In the genomic region with DNA sequence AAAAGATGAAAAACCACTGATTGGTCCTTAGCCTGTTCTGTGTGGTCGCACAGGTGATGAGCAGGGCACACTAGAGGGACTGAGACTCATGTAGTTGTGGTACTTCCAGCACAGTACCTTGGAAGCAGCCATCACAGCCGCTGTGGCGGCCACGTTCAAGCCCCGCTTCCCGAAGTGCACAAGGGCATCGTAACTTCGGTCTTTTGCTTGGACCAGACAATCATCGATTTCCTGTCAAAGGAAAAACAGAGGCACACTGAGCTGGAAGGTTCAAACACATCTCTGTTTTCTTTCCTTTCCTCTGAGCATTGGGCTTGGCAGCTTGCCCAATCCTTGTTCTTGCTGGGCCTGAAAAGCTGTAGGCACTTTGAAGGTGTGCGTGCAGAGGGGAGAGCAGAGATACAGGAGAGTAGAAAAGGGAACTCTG, we compare ENCODE assay signal across 23 cellular contexts. TPM values are rescaled to one million over a fixed set of nuclear protein-coding genes. Genes with fewer than 3 reads are reported as not detected.
DNase-seq lines count a peak whose midpoint lies in the region; ATAC-seq and TF ChIP-seq lines count a peak whose summit lies in the region.
"Had no signal": no experiment of that assay in that cellular context is flagged by ENCODE, and none has a peak within 500 bp of the region (broad histone marks: within the 10 kb centered on the region; RNA-seq: fewer than 3 reads in every experiment).

No MANE protein-coding gene starts in this region.

- no peak for TF ChIP-seq RAD21 in liver (IDR thresholded peaks at IDR 0.05)

- no peaks in the 10 kb centered on the region for H3K36me3 ChIP-seq in liver (ENCODE audit: control insufficient read depth in 4 of 4, insufficient read depth in 3 of 4, low read depth in 1 of 4, low read length in 3 of 4)
- peaks cover 6% of the 10 kb centered on the region; the same call in 1 of the 2 replicates for H3K36me3 ChIP-seq in WERI-Rb-1
- H3K36me3 ChIP-seq: ascending aorta, spleen, upper lobe of right lung had no signal

- H3K9me3 ChIP-seq in liver (ENCODE audit: control insufficient read depth in 4 of 4, low read length in 3 of 4) = no peaks in the 10 kb centered on the region
- H3K9me3 ChIP-seq in WERI-Rb-1 (ENCODE audit: severe bottlenecking) = no peaks in the 10 kb centered on the region
- H3K9me3 ChIP-seq: ascending aorta, SK-N-SH, spleen, upper lobe of right lung had no signal

- H3K27me3 ChIP-seq in liver (ENCODE audit: control insufficient read depth in 4 of 4, insufficient read depth in 4 of 4, low read length in 3 of 4) = no peaks in the 10 kb centered on the region
- no peaks in the 10 kb centered on the region for H3K27me3 ChIP-seq in WERI-Rb-1 (ENCODE audit: insufficient read depth, low read depth, severe bottlenecking)
- H3K27me3 ChIP-seq: ascending aorta, upper lobe of right lung had no signal

- DNase-seq in activated CD8-positive, alpha-beta memory T cell treated with anti-CD3 and anti-CD28 coated beads for 24 hours = peak; percentile 37
- DNase-seq in activated CD8-positive, alpha-beta memory T cell treated with anti-CD3 and anti-CD28 coated beads, Interleukin-2, amount 50 U/mL, for 48 hours = no peak
- DNase-seq in SHP77 treated with DMSO at 0.1 percent for 48 hours (lab: John Stamatoyannopoulos, UW) (peak; percentile 17), WERI-Rb-1 (no peak), NCI-H2227 treated with DMSO at 0.1 percent for 48 hours (lab: John Stamatoyannopoulos, UW) (no peak)
- DNase-seq: ACHN; activated CD4-positive, alpha-beta T cell treated with anti-CD3 and anti-CD28 coated beads, Interleukin-2, amount 10 ng/mL, durations not matched to agents 7 days and 5 days; Kasumi-1; kidney; naive B cell; NCI-H1694; occipital lobe; retina; SK-N-SH; spleen; stimulated activated CD4-positive, alpha-beta T cell treated with anti-CD3 and anti-CD28 coated beads, Interleukin-4, amount 100 ng/mL, for 24 hours; upper lobe of right lung had no signal

- H3K4me3 ChIP-seq in liver (ENCODE audit: low read depth in 1 of 3, low read length in 3 of 3) (no peak overlapping the region), WERI-Rb-1 (ENCODE audit: low read depth, low read length) (no peak overlapping the region)
- H3K4me3 ChIP-seq: ascending aorta, spleen, upper lobe of right lung had no signal

- no peaks in the 10 kb centered on the region for H3K4me1 ChIP-seq in liver (ENCODE audit: control insufficient read depth in 4 of 4, insufficient read depth in 4 of 4, low read length in 3 of 4)
- H3K4me1 ChIP-seq: spleen, upper lobe of right lung had no signal

- H3K27ac ChIP-seq in liver (ENCODE audit: low read depth in 1 of 2, low read length in 2 of 2) = no peak overlapping the region
- no peak overlapping the region for H3K27ac ChIP-seq in WERI-Rb-1
- H3K27ac ChIP-seq: spleen, upper lobe of right lung had no signal

- WGBS in liver = 71% methylated on average over 10 of the region's 10 CpGs

- no peak overlapping the region for H3K9ac ChIP-seq in liver (ENCODE audit: low read depth in 1 of 2, low read length in 2 of 2)
- H3K9ac ChIP-seq: SK-N-SH had no signal

- TF ChIP-seq CTCF in liver (IDR thresholded peaks at IDR 0.05; ENCODE audit: low read depth, low read length, missing input control) (no peak), WERI-Rb-1 (IDR thresholded peaks at IDR 0.05; ENCODE audit: low read depth, low read length) (no peak)

- ATAC-seq in HG03432 (IDR thresholded peaks at IDR 0.05; ENCODE audit: unreplicated experiment) (no peak), GM19035 (IDR thresholded peaks at IDR 0.05; ENCODE audit: unreplicated experiment) (no peak)
- ATAC-seq: activated naive CD4-positive, alpha-beta T cell treated with anti-CD3 and anti-CD28 coated beads, Interleukin-2, amount 50 U/mL, for 72 hours; activated T-helper 17 cell treated with anti-CD3 and anti-CD28 coated beads, Interleukin-2, amount 50 U/mL, for 72 hours; upper lobe of right lung had no signal

TF ChIP-seq in liver, 16 proteins besides CTCF, POLR2A, EP300 and RAD21:
- TF ChIP-seq, protein P1, sequence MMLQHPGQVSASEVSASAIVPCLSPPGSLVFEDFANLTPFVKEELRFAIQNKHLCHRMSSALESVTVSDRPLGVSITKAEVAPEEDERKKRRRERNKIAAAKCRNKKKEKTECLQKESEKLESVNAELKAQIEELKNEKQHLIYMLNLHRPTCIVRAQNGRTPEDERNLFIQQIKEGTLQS (IDR thresholded peaks at IDR 0.05) = no peak
- TF ChIP-seq NR2F2 (IDR thresholded peaks at IDR 0.05) (peak; percentile 28), SP1 (IDR thresholded peaks at IDR 0.05) (no peak), HNF4G (IDR thresholded peaks at IDR 0.05) (no peak), GABPA (IDR thresholded peaks at IDR 0.05 in 1 of 2, conservative IDR thresholded peaks at IDR 0.05 in 1 of 2) (no peak), JUND (IDR thresholded peaks at IDR 0.05) (no peak), HNF4A (conservative IDR thresholded peaks at IDR 0.05) (no peak)
- TF ChIP-seq, protein P2, sequence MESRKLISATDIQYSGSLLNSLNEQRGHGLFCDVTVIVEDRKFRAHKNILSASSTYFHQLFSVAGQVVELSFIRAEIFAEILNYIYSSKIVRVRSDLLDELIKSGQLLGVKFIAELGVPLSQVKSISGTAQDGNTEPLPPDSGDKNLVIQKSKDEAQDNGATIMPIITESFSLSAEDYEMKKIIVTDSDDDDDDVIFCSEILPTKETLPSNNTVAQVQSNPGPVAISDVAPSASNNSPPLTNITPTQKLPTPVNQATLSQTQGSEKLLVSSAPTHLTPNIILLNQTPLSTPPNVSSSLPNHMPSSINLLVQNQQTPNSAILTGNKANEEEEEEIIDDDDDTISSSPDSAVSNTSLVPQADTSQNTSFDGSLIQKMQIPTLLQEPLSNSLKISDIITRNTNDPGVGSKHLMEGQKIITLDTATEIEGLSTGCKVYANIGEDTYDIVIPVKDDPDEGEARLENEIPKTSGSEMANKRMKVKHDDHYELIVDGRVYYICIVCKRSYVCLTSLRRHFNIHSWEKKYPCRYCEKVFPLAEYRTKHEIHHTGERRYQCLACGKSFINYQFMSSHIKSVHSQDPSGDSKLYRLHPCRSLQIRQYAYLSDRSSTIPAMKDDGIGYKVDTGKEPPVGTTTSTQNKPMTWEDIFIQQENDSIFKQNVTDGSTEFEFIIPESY (IDR thresholded peaks at IDR 0.05) = no peak

RNA-seq across cellular contexts. Expression of a gene that starts 52.6 kb away (rescaled TPM):
- 10 to 100 TPM; 19.8 to 32.3 TPM for total RNA-seq in liver
- 10 to 100 TPM; 33.8 to 36.9 TPM for polyA plus RNA-seq in liver

RNA-seq across cellular contexts. Expression of a gene that starts 56.6 kb away (rescaled TPM):
- 10 to 100 TPM; 38.3 to 48.3 TPM for total RNA-seq in liver
- polyA plus RNA-seq in liver = 10 to 100 TPM; 45.5 to 49.1 TPM

Comparison
In these comparisons a context has a peak if more than half of its experiments do, and no peak if none do; other contexts are left out.
1. DNase-seq: peak in activated CD8-positive, alpha-beta memory T cell treated with anti-CD3 and anti-CD28 coated beads for 24 hours (single experiment) and SHP77 treated with DMSO at 0.1 percent for 48 hours (single experiment); none in activated CD8-positive, alpha-beta memory T cell treated with anti-CD3 and anti-CD28 coated beads, Interleukin-2, amount 50 U/mL, for 48 hours (single experiment), WERI-Rb-1 (single experiment) and NCI-H2227 treated with DMSO at 0.1 percent for 48 hours (single experiment).